ENCODE assay signal across 21 cellular contexts in the genomic region with DNA sequence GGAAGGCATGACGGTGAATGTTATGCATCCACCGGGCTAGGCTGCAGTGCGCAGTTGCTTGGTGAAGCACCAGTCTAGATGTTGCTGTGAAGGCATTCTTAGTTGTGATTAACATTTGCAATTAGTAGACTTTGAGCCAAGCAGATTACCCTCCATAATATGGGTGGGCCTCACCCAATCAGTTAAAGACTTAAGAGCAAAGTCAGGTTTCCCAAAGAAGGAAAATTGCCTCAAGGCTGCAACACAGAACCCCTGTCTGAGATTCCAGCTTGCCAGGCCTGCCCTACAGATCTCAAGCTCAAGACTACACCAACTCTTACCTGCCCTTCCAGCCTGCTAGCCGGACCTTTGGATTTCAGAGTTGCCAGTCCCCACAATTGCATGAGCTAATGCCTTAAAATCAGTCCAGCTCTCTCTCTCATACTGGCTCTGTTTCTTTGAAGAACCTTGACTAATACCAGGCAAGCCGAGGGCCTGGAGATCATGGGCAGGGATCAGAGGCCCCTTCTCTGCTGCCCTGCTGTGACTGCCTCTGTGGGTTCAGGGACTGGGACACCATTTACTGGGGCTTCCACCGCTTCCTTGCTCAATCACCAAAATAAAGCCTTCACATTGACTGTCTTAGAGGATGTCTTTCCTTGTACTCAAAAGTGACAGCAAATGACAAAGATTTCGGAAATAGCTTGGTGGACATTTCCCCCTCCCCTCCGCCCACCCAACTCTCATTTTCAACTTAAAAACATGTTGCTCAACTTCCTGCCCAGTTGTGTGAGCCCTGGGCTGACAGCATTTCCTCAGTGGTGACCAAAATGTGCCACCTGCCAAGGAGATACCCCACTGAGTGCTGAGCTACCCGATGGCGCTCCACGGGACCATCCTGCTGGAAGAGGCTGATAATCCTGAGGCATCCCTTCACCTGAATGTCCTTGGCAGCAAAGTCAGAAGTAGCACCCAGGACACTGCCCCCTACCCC.
DNase-seq lines count a peak whose midpoint lies in the region; ATAC-seq and TF ChIP-seq lines count a peak whose summit lies in the region.
"Had no signal": no experiment of that assay in that cellular context is flagged by ENCODE, and none has a peak within 500 bp of the region (broad histone marks: within the 10 kb centered on the region; RNA-seq: fewer than 3 reads in every experiment).

No MANE protein-coding gene starts in this region.

- peaks cover 0 to 6% (median 0%) of the 10 kb centered on the region in 11 experiments; a peak in 2 of 22 replicates for H3K9me3 ChIP-seq in BLaER1 treated with 17β-estradiol and CSF1 and Interleukin-3, amounts not matched to agents 10 nM and 100 nM (replicated peaks in 1 of 11)
- H3K9me3 ChIP-seq in neutrophil: no peaks in the 10 kb centered on the region
- H3K9me3 ChIP-seq: A549, BE2C, prostate gland, stomach, tibial artery had no signal

- DNase-seq in T-helper 2 cell treated with Interferon-gamma antibody and Interleukin-4, amounts not matched to agents 5 μg/mL and 100 μg/mL, for 36 hours (ENCODE audit: low spot score): peak; percentile 6
- DNase-seq in T-helper 2 cell: no peak
- DNase-seq in activated T-helper 2 cell treated with anti-CD3 and anti-CD28 coated beads, Interferon-gamma antibody, Interleukin-2, Interleukin-4, amounts not matched to agents 10 μg/mL and 5 μg/mL and 100 μg/mL, durations not matched to agents 14 hours and 24 hours and 36 hours (ENCODE audit: low spot score): no peak
- no peak for DNase-seq in activated CD8-positive, alpha-beta memory T cell treated with anti-CD3 and anti-CD28 coated beads, Interleukin-2, amount 10 ng/mL, durations not matched to agents 7 days and 5 days
- DNase-seq in NCI-H187 treated with DMSO at 0.1 percent for 48 hours (lab: John Stamatoyannopoulos, UW): no peak
- DNase-seq in A172 (ENCODE audit: low spot score): no peak
- DNase-seq: BE2C; GOT3; head of caudate nucleus; IMR-90; NCI-H1417; NCI-H446; PC-3; SHP77; stimulated activated CD4-positive, alpha-beta T cell treated with anti-CD3 and anti-CD28 coated beads, Interleukin-4, amount 100 ng/mL, for 24 hours; stomach; tibial artery had no signal

- peaks cover 0 to 16% (median 8%) of the 10 kb centered on the region in 11 experiments; a peak in 7 of 22 replicates for H3K36me3 ChIP-seq in BLaER1 treated with 17β-estradiol and CSF1 and Interleukin-3, amounts not matched to agents 10 nM and 100 nM
- H3K36me3 ChIP-seq in neutrophil: no peaks in the 10 kb centered on the region
- H3K36me3 ChIP-seq: BE2C, prostate gland, stomach, tibial artery had no signal

- H3K4me3 Mint-ChIP-seq in T-helper 2 cell treated with Interferon-gamma antibody and Interleukin-4, amounts not matched to agents 5 μg/mL and 100 μg/mL, for 36 hours: no peak overlapping the region
- no peak overlapping the region for H3K4me3 Mint-ChIP-seq in activated T-helper 2 cell treated with anti-CD3 and anti-CD28 coated beads, Interferon-gamma antibody, Interleukin-2, Interleukin-4, amounts not matched to agents 10 μg/mL and 5 μg/mL and 100 μg/mL, durations not matched to agents 14 hours and 24 hours and 36 hours (ENCODE audit: low read depth)
- no peak overlapping the region for H3K4me3 Mint-ChIP-seq in activated CD8-positive, alpha-beta memory T cell treated with anti-CD3 and anti-CD28 coated beads, Interleukin-2, amount 10 ng/mL, durations not matched to agents 7 days and 5 days

- peaks cover 2% of the 10 kb centered on the region for H3K4me1 Mint-ChIP-seq in T-helper 2 cell treated with Interferon-gamma antibody and Interleukin-4, amounts not matched to agents 5 μg/mL and 100 μg/mL, for 36 hours (ENCODE audit: low read depth)
- H3K4me1 Mint-ChIP-seq in activated T-helper 2 cell treated with anti-CD3 and anti-CD28 coated beads, Interferon-gamma antibody, Interleukin-2, Interleukin-4, amounts not matched to agents 10 μg/mL and 5 μg/mL and 100 μg/mL, durations not matched to agents 14 hours and 24 hours and 36 hours (ENCODE audit: low read depth): peaks cover 5% of the 10 kb centered on the region
- no peaks in the 10 kb centered on the region for H3K4me1 Mint-ChIP-seq in activated CD8-positive, alpha-beta memory T cell treated with anti-CD3 and anti-CD28 coated beads, Interleukin-2, amount 10 ng/mL, durations not matched to agents 7 days and 5 days

- no peak overlapping the region for H3K27ac Mint-ChIP-seq in T-helper 2 cell treated with Interferon-gamma antibody and Interleukin-4, amounts not matched to agents 5 μg/mL and 100 μg/mL, for 36 hours
- peak overlapping the region; percentile 38 for H3K27ac Mint-ChIP-seq in activated T-helper 2 cell treated with anti-CD3 and anti-CD28 coated beads, Interferon-gamma antibody, Interleukin-2, Interleukin-4, amounts not matched to agents 10 μg/mL and 5 μg/mL and 100 μg/mL, durations not matched to agents 14 hours and 24 hours and 36 hours
- H3K27ac Mint-ChIP-seq in activated CD8-positive, alpha-beta memory T cell treated with anti-CD3 and anti-CD28 coated beads, Interleukin-2, amount 10 ng/mL, durations not matched to agents 7 days and 5 days: no peak overlapping the region

- H3K27me3 Mint-ChIP-seq in T-helper 2 cell treated with Interferon-gamma antibody and Interleukin-4, amounts not matched to agents 5 μg/mL and 100 μg/mL, for 36 hours (ENCODE audit: low read depth): no peaks in the 10 kb centered on the region
- no peaks in the 10 kb centered on the region for H3K27me3 Mint-ChIP-seq in activated T-helper 2 cell treated with anti-CD3 and anti-CD28 coated beads, Interferon-gamma antibody, Interleukin-2, Interleukin-4, amounts not matched to agents 10 μg/mL and 5 μg/mL and 100 μg/mL, durations not matched to agents 14 hours and 24 hours and 36 hours (ENCODE audit: low read depth)
- H3K27me3 Mint-ChIP-seq in activated CD8-positive, alpha-beta memory T cell treated with anti-CD3 and anti-CD28 coated beads, Interleukin-2, amount 10 ng/mL, durations not matched to agents 7 days and 5 days: no peaks in the 10 kb centered on the region

- no peaks in the 10 kb centered on the region for H3K27me3 ChIP-seq in BLaER1 treated with 17β-estradiol and CSF1 and Interleukin-3, amounts not matched to agents 10 nM and 100 nM
- no peaks in the 10 kb centered on the region for H3K27me3 ChIP-seq in neutrophil
- H3K27me3 ChIP-seq: BE2C, stomach, tibial artery had no signal

- TF ChIP-seq CTCF in neutrophil (IDR thresholded peaks at IDR 0.05): no peak

- H3K27ac ChIP-seq in BLaER1 treated with 17β-estradiol and CSF1 and Interleukin-3, amounts not matched to agents 10 nM and 100 nM: peak overlapping the region; percentile 18 to 95 (median 90); a peak in 21 of 22 replicates
- H3K27ac ChIP-seq in neutrophil: peak overlapping the region; percentile 73
- H3K27ac ChIP-seq: A549, prostate gland, stomach, tibial artery had no signal

- no peak for ATAC-seq in activated CD8-positive, alpha-beta memory T cell treated with anti-CD3 and anti-CD28 coated beads, Interleukin-2, amount 10 ng/mL, durations not matched to agents 7 days and 5 days
- ATAC-seq: A549, PC-3 had no signal

- H3K9ac ChIP-seq in BLaER1 treated with 17β-estradiol and CSF1 and Interleukin-3, amounts not matched to agents 10 nM and 100 nM: peak overlapping the region in 10 of 11 experiments; percentile 59 to 83 (median 80); a peak in 20 of 22 replicates

- H3K4me1 ChIP-seq in BLaER1 treated with 17β-estradiol and CSF1 and Interleukin-3, amounts not matched to agents 10 nM and 100 nM: peaks cover 66 to 95% (median 79%) of the 10 kb centered on the region in 10 experiments
- H3K4me1 ChIP-seq in neutrophil (ENCODE audit: control insufficient read depth in 1 of 2, insufficient read depth in 1 of 2, low read depth in 1 of 2, low read length in 1 of 2): peaks cover 37 to 56% of the 10 kb centered on the region in 2 experiments
- H3K4me1 ChIP-seq: A549, prostate gland, stomach, tibial artery had no signal

- no peaks in the 10 kb centered on the region for H3K36me3 Mint-ChIP-seq in T-helper 2 cell treated with Interferon-gamma antibody and Interleukin-4, amounts not matched to agents 5 μg/mL and 100 μg/mL, for 36 hours (ENCODE audit: low read depth)
- H3K36me3 Mint-ChIP-seq in activated T-helper 2 cell treated with anti-CD3 and anti-CD28 coated beads, Interferon-gamma antibody, Interleukin-2, Interleukin-4, amounts not matched to agents 10 μg/mL and 5 μg/mL and 100 μg/mL, durations not matched to agents 14 hours and 24 hours and 36 hours (ENCODE audit: low read depth): no peaks in the 10 kb centered on the region
- H3K36me3 Mint-ChIP-seq in activated CD8-positive, alpha-beta memory T cell treated with anti-CD3 and anti-CD28 coated beads, Interleukin-2, amount 10 ng/mL, durations not matched to agents 7 days and 5 days: no peaks in the 10 kb centered on the region

- intact Hi-C loops in activated T-helper 2 cell treated with anti-CD3 and anti-CD28 coated beads, Interferon-gamma antibody, Interleukin-2, Interleukin-4, amounts not matched to agents 10 μg/mL and 5 μg/mL and 100 μg/mL, durations not matched to agents 14 hours and 24 hours and 36 hours (cut with micrococcal nuclease): no loop called here

- H3K4me2 ChIP-seq in BLaER1 treated with 17β-estradiol and CSF1 and Interleukin-3, amounts not matched to agents 10 nM and 100 nM: peak overlapping the region; percentile 66 to 96 (median 88)
- H3K4me2 ChIP-seq: A549 had no signal

- H3K4me3 ChIP-seq in BLaER1 treated with 17β-estradiol and CSF1 and Interleukin-3, amounts not matched to agents 10 nM and 100 nM: peak overlapping the region in 6 of 10 experiments; percentile 16 to 54 (median 36); a peak in 9 of 20 replicates
- H3K4me3 ChIP-seq in neutrophil (ENCODE audit: low read depth in 1 of 2, low read length in 1 of 2): peak overlapping the region; percentile 8 to 52
- H3K4me3 ChIP-seq: A549, prostate gland, stomach, tibial artery had no signal

- H4K20me1 ChIP-seq in BLaER1 treated with 17β-estradiol and CSF1 and Interleukin-3, amounts not matched to agents 10 nM and 100 nM: peaks cover 0 to 9% (median 0%) of the 10 kb centered on the region in 11 experiments; a peak in 5 of 22 replicates

- CTCF ChIA-PET in activated CD8-positive, alpha-beta memory T cell treated with anti-CD3 and anti-CD28 coated beads, Interleukin-2, amount 10 ng/mL, durations not matched to agents 7 days and 5 days (lab: Charles Lee): no interaction called here

- H3K9me3 Mint-ChIP-seq in T-helper 2 cell treated with Interferon-gamma antibody and Interleukin-4, amounts not matched to agents 5 μg/mL and 100 μg/mL, for 36 hours: no peaks in the 10 kb centered on the region
- H3K9me3 Mint-ChIP-seq in activated T-helper 2 cell treated with anti-CD3 and anti-CD28 coated beads, Interferon-gamma antibody, Interleukin-2, Interleukin-4, amounts not matched to agents 10 μg/mL and 5 μg/mL and 100 μg/mL, durations not matched to agents 14 hours and 24 hours and 36 hours: no peaks in the 10 kb centered on the region
- H3K9me3 Mint-ChIP-seq in activated CD8-positive, alpha-beta memory T cell treated with anti-CD3 and anti-CD28 coated beads, Interleukin-2, amount 10 ng/mL, durations not matched to agents 7 days and 5 days (ENCODE audit: low read depth): no peaks in the 10 kb centered on the region
